10 cellular contexts compared by ENCODE assay signal in the genomic region with DNA sequence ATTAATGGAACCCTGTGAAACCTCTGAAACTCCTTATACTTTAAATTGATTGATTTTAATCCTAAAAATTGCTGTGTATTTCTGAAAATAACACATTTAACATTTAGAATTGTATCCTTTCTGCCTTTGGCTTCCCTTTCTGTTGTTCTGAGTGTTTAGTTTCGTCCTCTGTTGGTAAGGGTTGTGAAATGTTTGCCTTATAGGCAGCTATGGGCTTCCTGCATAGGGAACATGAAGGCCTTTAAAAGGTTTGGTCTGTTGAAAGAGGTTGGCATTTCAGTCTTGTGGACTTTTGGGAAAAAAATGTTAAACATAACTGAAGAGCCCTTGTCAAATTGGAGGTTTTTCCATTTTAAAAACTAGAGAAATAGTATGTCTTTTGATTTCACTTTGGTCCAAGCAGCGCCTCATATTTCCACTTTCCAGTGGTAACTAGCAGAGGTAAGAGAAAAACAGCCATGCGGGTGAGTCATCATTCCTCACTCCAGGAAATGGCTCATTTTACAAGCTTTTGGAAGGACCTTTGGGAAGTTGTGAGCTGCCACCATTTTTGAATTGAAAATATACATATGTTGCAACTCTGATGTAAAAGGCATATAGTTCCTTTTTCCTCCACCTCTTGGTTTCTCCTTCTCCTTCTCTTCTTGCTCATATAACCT. TPM values are rescaled to one million over a fixed set of nuclear protein-coding genes. Genes with fewer than 3 reads are reported as not detected.
DNase-seq lines count a peak whose midpoint lies in the region; ATAC-seq, FAIRE-seq and TF ChIP-seq lines count a peak whose summit lies in the region.
"Had no signal": no experiment of that assay in that cellular context is flagged by ENCODE, and none has a peak within 500 bp of the region (broad histone marks: within the 10 kb centered on the region; RNA-seq: fewer than 3 reads in every experiment).

No MANE protein-coding gene starts in this region.

- intact Hi-C loops in A673 (cut with micrococcal nuclease; ENCODE audit: unreplicated experiment) (loop anchor here (5.0 to 10.0 kb wide), 4 partner anchors 118 to 1113 kb away; no protein-coding TSS in a partner anchor), sigmoid colon (cut with DNase I) (no loop called here)

- peak overlapping the region; percentile 77 for H3K27ac ChIP-seq in A673 (ENCODE audit: low read depth, low read length, poor library complexity, severe bottlenecking)
- H3K27ac ChIP-seq in astrocyte (ENCODE audit: low read depth, low read length), result peak overlapping the region; percentile 82
- H3K27ac ChIP-seq in sigmoid colon, result no peak overlapping the region
- H3K27ac ChIP-seq: vagina had no signal

- FAIRE-seq in astrocyte (lab: Jason Lieb, UNC), result no peak

- H4K20me1 ChIP-seq in astrocyte (ENCODE audit: insufficient read depth, low read length), result no peaks in the 10 kb centered on the region

- no peaks in the 10 kb centered on the region for H3K9me3 Mint-ChIP-seq in astrocyte (ENCODE audit: unreplicated experiment)

- H3K4me3 Mint-ChIP-seq in astrocyte (ENCODE audit: unreplicated experiment), result no peak overlapping the region

- TF ChIP-seq POLR2A in sigmoid colon (IDR thresholded peaks at IDR 0.05), result no peak

- WGBS in sigmoid colon, 2 donors, result 87 to 88% methylated on average over 3 of the region's 3 CpGs

- peak overlapping the region; percentile 91 for H3K27ac Mint-ChIP-seq in astrocyte (ENCODE audit: unreplicated experiment)

- TF ChIP-seq EP300 in sigmoid colon (IDR thresholded peaks at IDR 0.05), result no peak

- H3K9me3 ChIP-seq in A673 (ENCODE audit: low read depth, low read length, poor library complexity, severe bottlenecking) (no peaks in the 10 kb centered on the region), astrocyte (ENCODE audit: insufficient read depth, low read depth, low read length) (no peaks in the 10 kb centered on the region), sigmoid colon (no peaks in the 10 kb centered on the region)
- H3K9me3 ChIP-seq: vagina had no signal

- POLR2A ChIA-PET in A673 (lab: Charles Lee; ENCODE audit: low non-redundant PET), result interaction anchor here (0.6 to 1.0 kb wide), 2 partner anchors 23 to 816 kb away, joined by 3 read pairs; a partner anchor contains a TSS

- no peak overlapping the region for H3K4me3 ChIP-seq in A673 (ENCODE audit: low read depth, low read length, poor library complexity, severe bottlenecking)
- no peak overlapping the region for H3K4me3 ChIP-seq in astrocyte (ENCODE audit: insufficient read depth, low read depth, low read length)
- no peak overlapping the region for H3K4me3 ChIP-seq in sigmoid colon
- H3K4me3 ChIP-seq: vagina had no signal

- peak overlapping the region; percentile 36 for H2AFZ ChIP-seq in astrocyte (ENCODE audit: low read depth, low read length)

- peaks cover 52% of the 10 kb centered on the region for H3K4me1 Mint-ChIP-seq in astrocyte (ENCODE audit: low read depth, unreplicated experiment)

- DNase-seq in A673 (ENCODE audit: low spot score), result peak; percentile 83
- DNase-seq in HS-27A (ENCODE audit: low read depth), result peak; percentile 62
- DNase-seq in astrocyte (ENCODE audit: low read depth), result peak; percentile 91
- peak; percentile 47 for DNase-seq in kidney glomerular epithelial cell (lab: John Stamatoyannopoulos, UW)
- no peak for DNase-seq in NCI-H774 (lab: John Stamatoyannopoulos, UW)
- DNase-seq in midbrain (lab: John Stamatoyannopoulos, UW), result no peak
- DNase-seq in sigmoid colon, result no peak
- DNase-seq: stimulated activated CD4-positive, alpha-beta T cell treated with anti-CD3 and anti-CD28 coated beads, Interleukin-4, amount 100 ng/mL, for 24 hours had no signal

- ATAC-seq in HG02884 (IDR thresholded peaks at IDR 0.05; ENCODE audit: unreplicated experiment), result no peak

- no TSS peak for BruUV-seq in A673 (replicated peaks; lab: Mats Ljungman, UMichigan)

- CTCF ChIA-PET in A673 (lab: Charles Lee), result interaction anchor here (0.5 to 1.3 kb wide), 4 partner anchors 20 to 204 kb away, joined by 3 to 4 read pairs (median 4); a partner anchor contains a TSS

- peak overlapping the region; percentile 47 for H3K9ac ChIP-seq in astrocyte (ENCODE audit: low read length)

- TF ChIP-seq CTCF in A673 (conservative IDR thresholded peaks at IDR 0.05; ENCODE audit: low read depth, low read length) (no peak), astrocyte (IDR thresholded peaks at IDR 0.05; ENCODE audit: insufficient read depth, low read depth, low read length) (no peak), sigmoid colon (IDR thresholded peaks at IDR 0.05) (no peak)

- H3K36me3 ChIP-seq in A673 (ENCODE audit: insufficient read depth, low read length, poor library complexity, severe bottlenecking) (peaks cover 6% of the 10 kb centered on the region), astrocyte (ENCODE audit: insufficient read depth, low read length) (no peaks in the 10 kb centered on the region), sigmoid colon (no peaks in the 10 kb centered on the region)
- H3K36me3 ChIP-seq: vagina had no signal

- H3K79me2 ChIP-seq in astrocyte (ENCODE audit: insufficient read depth, low read length), result peaks cover 49% of the 10 kb centered on the region

- H3K27me3 Mint-ChIP-seq in astrocyte (ENCODE audit: low read depth, unreplicated experiment), result no peaks in the 10 kb centered on the region

- peak overlapping the region; percentile 76 for H3K4me2 ChIP-seq in astrocyte (ENCODE audit: low read length)

- H3K36me3 Mint-ChIP-seq in astrocyte (ENCODE audit: low read depth, unreplicated experiment), result peaks cover 4% of the 10 kb centered on the region

- H3K4me1 ChIP-seq in A673 (ENCODE audit: insufficient read depth, low read length, poor library complexity, severe bottlenecking) (peaks cover 65% of the 10 kb centered on the region), astrocyte (ENCODE audit: insufficient read depth, low read length) (peaks cover 25% of the 10 kb centered on the region), sigmoid colon (no peaks in the 10 kb centered on the region)

- H3K27me3 ChIP-seq in A673 (replicated peaks; ENCODE audit: insufficient read depth, low read depth, low read length, poor library complexity) (no peaks in the 10 kb centered on the region), astrocyte (ENCODE audit: insufficient read depth, low read length) (no peaks in the 10 kb centered on the region), sigmoid colon (no peaks in the 10 kb centered on the region)
- H3K27me3 ChIP-seq: vagina had no signal

RNA-seq across cellular contexts. Expression of a gene that starts 22.8 kb away (rescaled TPM):
- total RNA-seq in A673 (2021), result 23.3 and 23.4 TPM in 2 replicates
- total RNA-seq in astrocyte, result 63.0 and 81.8 TPM in 2 replicates
- total RNA-seq in sigmoid colon, result 10 to 100 TPM; 14.4 to 27.5 (median 23.6) TPM
- polyA plus RNA-seq in sigmoid colon, result 1 to 10 TPM in 2 of 3 donors, under 1 TPM in 1; 0.23 to 2.7 (median 1.2) TPM

Comparison
In these comparisons a context has a peak if more than half of its experiments do, and no peak if none do; other contexts are left out.
1. DNase-seq: peak in A673 (single experiment), HS-27A (single experiment), astrocyte (single experiment) and kidney glomerular epithelial cell (single experiment); none in NCI-H774 (single experiment), midbrain (single experiment) and sigmoid colon (single experiment).
2. H3K27ac ChIP-seq: peak in A673 (single experiment) and astrocyte (single experiment); none in sigmoid colon (0 of 4).